21 cellular contexts compared by ENCODE assay signal in genomic region chr2:108536911-108537310, GRCh38. TPM values are rescaled to one million over a fixed set of nuclear protein-coding genes. Genes with fewer than 3 reads are reported as not detected.
DNase-seq lines count a peak whose midpoint lies in the region; FAIRE-seq and TF ChIP-seq lines count a peak whose summit lies in the region.
"Had no signal": no experiment of that assay in that cellular context is flagged by ENCODE, and none has a peak within 500 bp of the region (broad histone marks: within the 10 kb centered on the region; RNA-seq: fewer than 3 reads in every experiment).

No MANE protein-coding gene starts in this region.

- H3K9ac ChIP-seq in GM23248 (no peak overlapping the region), keratinocyte (ENCODE audit: control insufficient read depth, extremely low read depth, insufficient read depth, low read length) (no peak overlapping the region), skeletal muscle satellite cell (ENCODE audit: low read depth, low read length) (no peak overlapping the region)

- dilution Hi-C loops in keratinocyte (cut with MboI; ENCODE audit: extremely low pct_ligation_motif_present, low sequenced_read_pairs), result no loop called here

- H3K9me1 ChIP-seq in keratinocyte (ENCODE audit: control insufficient read depth, extremely low read depth, insufficient read depth, low read length), result no peaks in the 10 kb centered on the region

- H3K9me3 ChIP-seq in GM23248 (ENCODE audit: low read depth) (no peaks in the 10 kb centered on the region), keratinocyte (ENCODE audit: control insufficient read depth, low read depth, low read length) (no peaks in the 10 kb centered on the region), skeletal muscle satellite cell (replicated peaks; ENCODE audit: low read length) (no peaks in the 10 kb centered on the region), BE2C (no peaks in the 10 kb centered on the region)
- H3K9me3 ChIP-seq: left lung, mucosa of descending colon, tibial nerve had no signal

- H3F3A ChIP-seq in GM23248 (ENCODE audit: insufficient read depth), result peaks cover 7% of the 10 kb centered on the region; the same call in 1 of the 2 replicates

- H3K79me2 ChIP-seq in GM23248 (ENCODE audit: insufficient read depth) (peaks cover 73% of the 10 kb centered on the region), keratinocyte (ENCODE audit: control insufficient read depth, insufficient read depth, low read length) (peaks cover 69% of the 10 kb centered on the region)

- DNase-seq in GM23248, result no peak
- DNase-seq in keratinocyte (ENCODE audit: low read depth, low spot score), result no peak
- no peak for DNase-seq in GF-D8 (lab: John Stamatoyannopoulos, UW)
- DNase-seq in EL, result no peak
- DNase-seq in BE2C, result no peak
- no peak for DNase-seq in HUDEP-2 (lab: John Stamatoyannopoulos, UW; ENCODE audit: unreplicated experiment in 76 of 76)
- DNase-seq: activated CD4-positive, alpha-beta T cell treated with anti-CD3 and anti-CD28 coated beads for 36 hours; activated CD8-positive, alpha-beta memory T cell treated with anti-CD3 and anti-CD28 coated beads, Interleukin-2, amount 10 ng/mL, durations not matched to agents 7 days and 5 days; central memory CD4-positive, alpha-beta T cell; GDM1; left lung; mucosa of descending colon; NCI-H2029; NCI-H345; stimulated activated CD4-positive, alpha-beta T cell treated with anti-CD3 and anti-CD28 coated beads, Interleukin-2, amount 100 ng/mL, for 24 hours; stimulated activated naive CD4-positive, alpha-beta T cell treated with Interleukin-2 at 50 U/mL for 16 hours; SW 1271 had no signal

- H3K36me3 ChIP-seq in GM23248 (ENCODE audit: low read depth) (no peaks in the 10 kb centered on the region), keratinocyte (ENCODE audit: control insufficient read depth in 2 of 2, extremely low read depth in 1 of 2, insufficient read depth in 2 of 2, low read length in 2 of 2) (peaks cover 0 to 4% of the 10 kb centered on the region in 2 experiments), skeletal muscle satellite cell (ENCODE audit: insufficient read depth, low read length) (no peaks in the 10 kb centered on the region), BE2C (no peaks in the 10 kb centered on the region)
- H3K36me3 ChIP-seq: left lung, tibial nerve had no signal

- H3K4me1 ChIP-seq in GM23248 (ENCODE audit: insufficient read depth), result peaks cover 25% of the 10 kb centered on the region
- peaks cover 34% of the 10 kb centered on the region for H3K4me1 ChIP-seq in keratinocyte (ENCODE audit: control insufficient read depth, extremely low read depth, insufficient read depth, low read length)
- peaks cover 32% of the 10 kb centered on the region for H3K4me1 ChIP-seq in skeletal muscle satellite cell (ENCODE audit: control insufficient read depth, insufficient read depth, low read length)
- no peaks in the 10 kb centered on the region for H3K4me1 ChIP-seq in BE2C

- no peaks in the 10 kb centered on the region for H4K20me1 ChIP-seq in GM23248 (ENCODE audit: insufficient read depth)
- no peaks in the 10 kb centered on the region for H4K20me1 ChIP-seq in keratinocyte (ENCODE audit: control insufficient read depth, extremely low read depth, insufficient read depth, low read length)

- WGBS in GM23248 (ENCODE audit: low coverage in 1 of 2, low lambda C conversion rate in 2 of 2, missing lambda C conversion rate in 2 of 2), 2 experiments, result 90 to 95% methylated on average over 5 of the region's 5 CpGs

- H3K4me3 ChIP-seq in GM23248, result 0 out of 2 replicates have a peak overlapping the region, but pooled peaks have one; percentile 97
- H3K4me3 ChIP-seq in WI38 (ENCODE audit: low read depth, low read length), result peak overlapping the region; percentile 63; the same call in 1 of the 2 replicates
- peak overlapping the region in 1 of 3 experiments; percentile 2 for H3K4me3 ChIP-seq in keratinocyte (ENCODE audit: control insufficient read depth in 2 of 3, extremely low read depth in 1 of 3, insufficient read depth in 2 of 3, low read depth in 1 of 3, low read length in 3 of 3)
- H3K4me3 ChIP-seq in skeletal muscle satellite cell (ENCODE audit: low read length), result no peak overlapping the region
- H3K4me3 ChIP-seq in BE2C (ENCODE audit: low read depth, low read length), result no peak overlapping the region
- H3K4me3 ChIP-seq: left lung, mucosa of descending colon, tibial nerve had no signal

- TF ChIP-seq CTCF in WI38 (IDR thresholded peaks at IDR 0.05; ENCODE audit: low read depth, low read length), result no peak
- TF ChIP-seq CTCF in keratinocyte (optimal IDR thresholded peaks at IDR 0.05 in 1 of 3, IDR thresholded peaks at IDR 0.05 in 1 of 3, conservative IDR thresholded peaks at IDR 0.05 in 1 of 3; ENCODE audit: extremely low read depth in 1 of 3, insufficient read depth in 2 of 3, low read length in 3 of 3), result no peak
- no peak for TF ChIP-seq CTCF in BE2C (IDR thresholded peaks at IDR 0.05; ENCODE audit: low read depth, low read length)

- H3K9me2 ChIP-seq in GM23248 (ENCODE audit: insufficient read depth), result no peaks in the 10 kb centered on the region

- H2AFZ ChIP-seq in GM23248 (no peak overlapping the region), keratinocyte (ENCODE audit: control insufficient read depth, low read length) (no peak overlapping the region)

- no peaks in the 10 kb centered on the region for H3K27me3 ChIP-seq in GM23248 (replicated peaks; ENCODE audit: insufficient read depth)
- no peaks in the 10 kb centered on the region for H3K27me3 ChIP-seq in keratinocyte (ENCODE audit: control insufficient read depth, extremely low read depth, insufficient read depth, low read length)
- H3K27me3 ChIP-seq in skeletal muscle satellite cell (ENCODE audit: control insufficient read depth, insufficient read depth, low read length), result no peaks in the 10 kb centered on the region
- no peaks in the 10 kb centered on the region for H3K27me3 ChIP-seq in BE2C
- H3K27me3 ChIP-seq: left lung had no signal

- H3K4me2 ChIP-seq in GM23248 (ENCODE audit: unreplicated experiment) (no peak overlapping the region), keratinocyte (ENCODE audit: control insufficient read depth, extremely low read depth, insufficient read depth, low read depth, low read length) (peak overlapping the region; percentile 90), skeletal muscle satellite cell (ENCODE audit: low read length) (peak overlapping the region; percentile 94)

- H3K27ac ChIP-seq in GM23248, result no peak overlapping the region
- no peak overlapping the region for H3K27ac ChIP-seq in keratinocyte (ENCODE audit: control insufficient read depth, insufficient read depth, low read length)
- H3K27ac ChIP-seq: left lung had no signal

- FAIRE-seq in keratinocyte (lab: Jason Lieb, UNC), result no peak
- FAIRE-seq: TTC549 had no signal

- in situ Hi-C loops in GM23248 (cut with MboI), result no loop called here

RNA-seq across cellular contexts. Expression of gene LIMS1, which starts 2.6 kb away (rescaled TPM):
- 122 and 131 TPM in 2 replicates for total RNA-seq in GM23248 (2014; rRNA removed; shearing (Covaris generic))
- polyA plus RNA-seq in GM23248 (2016; fragmentation: Nextera tagmentation; extraction: Ambion mirVana) (81.3 and 82.0 TPM in 2 replicates), keratinocyte (62.5 to 99.3 TPM (median 72.5 TPM) in 3 replicates)
- polyA plus RNA-seq in keratinocyte (2011; ENCODE audit: low read depth), result 7.7 TPM
- 51.4 and 63.6 TPM in 2 replicates for polyA plus RNA-seq in keratinocyte (2011; cell fraction: cytosol; rRNA removed)
- 44.7 and 46.4 TPM in 2 replicates for polyA plus RNA-seq in keratinocyte (2011; cell fraction: nucleus; rRNA removed)
- 18.3 and 57.6 TPM in 2 replicates for polyA plus RNA-seq in keratinocyte (2012; ENCODE audit: low replicate concordance)
- polyA minus RNA-seq in keratinocyte, result 85.0 to 144 TPM (median 127 TPM) in 3 replicates
- polyA minus RNA-seq in keratinocyte (2011; cell fraction: cytosol; rRNA and poly(A)+ RNA removed), result 69.3 TPM
- 40.9 and 96.6 TPM in 2 replicates for polyA minus RNA-seq in keratinocyte (2011; cell fraction: nucleus; rRNA and poly(A)+ RNA removed)
- 161 and 180 TPM in 2 replicates for total RNA-seq in skeletal muscle satellite cell (2012; rRNA removed)
- polyA plus RNA-seq in BE2C (2012; ENCODE audit: insufficient read depth, insufficient read length, low read depth), result 52.2 TPM

Comparison
In these comparisons a context has a peak if more than half of its experiments do, and no peak if none do; other contexts are left out.
1. H3K4me3 ChIP-seq: peak in GM23248 (single experiment) and WI38 (single experiment); none in skeletal muscle satellite cell (single experiment) and BE2C (single experiment).